15 cellular contexts compared by ENCODE assay signal in genomic region chrX:133909888-133910287, GRCh38.
DNase-seq lines count a peak whose midpoint lies in the region; ATAC-seq lines count a peak whose summit lies in the region.
"Had no signal": no experiment of that assay in that cellular context is flagged by ENCODE, and none has a peak within 500 bp of the region (broad histone marks: within the 10 kb centered on the region; RNA-seq: fewer than 3 reads in every experiment).

No MANE protein-coding gene starts in this region.

- ATAC-seq in GM19463 (IDR thresholded peaks at IDR 0.05; ENCODE audit: unreplicated experiment) = no peak

- peak; percentile 13 for DNase-seq in DMS 273 (lab: John Stamatoyannopoulos, UW; ENCODE audit: unreplicated experiment)
- DNase-seq in DMS 273 treated with DMSO at 0.1 percent for 48 hours (lab: John Stamatoyannopoulos, UW) = no peak
- DNase-seq in NCI-H2171 treated with DMSO at 0.1 percent for 48 hours (lab: John Stamatoyannopoulos, UW) = peak; percentile 46
- peak; percentile 54 for DNase-seq in NCI-H524 treated with DMSO at 0.1 percent for 48 hours (lab: John Stamatoyannopoulos, UW)
- no peak for DNase-seq in SW480 (ENCODE audit: low spot score)
- DNase-seq: ACHN; AML-193; BE2C; CD4-positive, alpha-beta T cell; CD8-positive, alpha-beta memory T cell; DMS153; DND-41; GOT3; HFFc6 had no signal

Comparison
In these comparisons a context has a peak if more than half of its experiments do, and no peak if none do; other contexts are left out.
1. DNase-seq: peak in DMS 273 (single experiment), NCI-H2171 treated with DMSO at 0.1 percent for 48 hours (single experiment) and NCI-H524 treated with DMSO at 0.1 percent for 48 hours (single experiment); none in DMS 273 treated with DMSO at 0.1 percent for 48 hours (single experiment) and SW480 (single experiment).